25 cellular contexts compared by ENCODE assay signal in the genomic region with DNA sequence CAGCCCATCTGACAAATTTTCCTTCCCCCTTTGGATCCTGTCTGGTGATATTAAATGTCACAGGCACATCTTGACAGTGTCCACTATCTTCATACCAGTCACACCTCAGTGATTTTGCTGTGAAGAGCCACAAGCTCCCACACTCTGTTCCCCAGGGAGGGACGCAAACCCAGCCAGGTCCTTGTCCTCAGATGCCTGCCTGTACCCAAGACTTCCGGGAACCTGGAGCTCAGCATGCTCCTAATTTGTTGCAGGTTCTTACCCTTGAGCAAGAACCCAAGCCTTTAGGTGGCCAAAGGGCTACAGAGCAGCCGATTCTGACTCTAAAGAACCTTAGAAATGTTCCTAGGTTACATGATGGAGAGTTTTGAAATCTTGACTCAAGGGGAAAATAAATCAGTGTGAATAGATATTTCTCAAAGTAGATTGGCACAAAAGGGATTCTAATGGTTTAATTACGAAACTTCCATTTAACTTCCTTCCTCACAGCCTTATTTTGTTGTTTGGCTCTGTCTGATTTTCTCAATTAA.
"Had no signal": no experiment of that assay in that cellular context is flagged by ENCODE, and none has a peak within 500 bp of the region (broad histone marks: within the 10 kb centered on the region; RNA-seq: fewer than 3 reads in every experiment).

No MANE protein-coding gene starts in this region.

- H3K27me3 Mint-ChIP-seq: activated B cell treated with CpG ODN at 0.5 μM for 24 hours; activated CD4-positive, alpha-beta T cell treated with anti-CD3 and anti-CD28 coated beads for 36 hours; activated naive CD8-positive, alpha-beta T cell treated with anti-CD3 and anti-CD28 coated beads for 36 hours; naive thymus-derived CD8-positive, alpha-beta T cell had no signal

- H3K27me3 ChIP-seq: cardiac muscle cell, pancreas, upper lobe of left lung had no signal

- ATAC-seq: activated CD4-positive, alpha-beta T cell treated with anti-CD3 and anti-CD28 coated beads for 36 hours; activated T-cell treated with anti-CD3 and anti-CD28 coated beads, Interleukin-2, amount 50 U/mL, for 4 hours; left colon; naive thymus-derived CD8-positive, alpha-beta T cell; pancreas; right cardiac atrium; stimulated activated effector memory CD8-positive, alpha-beta T cell treated with anti-CD3 and anti-CD28 coated beads, Interleukin-12 subunit alpha, Interleukin-12 subunit beta, amount 100 ng/mL, for 72 hours had no signal

- H3K9me3 ChIP-seq: neutrophil, pancreas, psoas muscle, thoracic aorta, upper lobe of left lung had no signal

- H3K36me3 ChIP-seq: cardiac muscle cell, neutrophil, pancreas, thoracic aorta had no signal

- H3K9me3 Mint-ChIP-seq: activated B cell treated with CpG ODN at 0.5 μM for 24 hours; activated naive CD8-positive, alpha-beta T cell treated with anti-CD3 and anti-CD28 coated beads for 36 hours; activated T-cell treated with anti-CD3 and anti-CD28 coated beads, Interleukin-2, amount 50 U/mL, for 4 hours; dendritic cell treated with granulocyte-macrophage colony-stimulating factor and Interleukin-4, amounts not matched to agents 40 ng/mL and 50 ng/mL, for 4 days; naive thymus-derived CD8-positive, alpha-beta T cell; stimulated activated effector memory CD8-positive, alpha-beta T cell treated with anti-CD3 and anti-CD28 coated beads, Interleukin-12 subunit alpha, Interleukin-12 subunit beta, amount 100 ng/mL, for 72 hours; T-helper 1 cell treated with Interleukin-12 subunit alpha and Interleukin-12 subunit beta and Interleukin-4 antibody, amounts not matched to agents 30 μg/mL and 1 μg/mL, for 36 hours had no signal

- H3K27ac ChIP-seq: cardiac muscle cell, neutrophil, pancreas, psoas muscle, thoracic aorta, upper lobe of left lung had no signal

- H3K4me3 Mint-ChIP-seq: activated B cell treated with CpG ODN at 0.5 μM for 24 hours; activated CD4-positive, alpha-beta T cell treated with anti-CD3 and anti-CD28 coated beads for 36 hours; activated naive CD8-positive, alpha-beta T cell treated with anti-CD3 and anti-CD28 coated beads for 36 hours; activated T-cell treated with anti-CD3 and anti-CD28 coated beads, Interleukin-2, amount 50 U/mL, for 4 hours; dendritic cell treated with granulocyte-macrophage colony-stimulating factor and Interleukin-4, amounts not matched to agents 40 ng/mL and 50 ng/mL, for 4 days; naive thymus-derived CD8-positive, alpha-beta T cell; stimulated activated effector memory CD8-positive, alpha-beta T cell treated with anti-CD3 and anti-CD28 coated beads, Interleukin-12 subunit alpha, Interleukin-12 subunit beta, amount 100 ng/mL, for 72 hours; T-helper 1 cell treated with Interleukin-12 subunit alpha and Interleukin-12 subunit beta and Interleukin-4 antibody, amounts not matched to agents 30 μg/mL and 1 μg/mL, for 36 hours had no signal

- H3K36me3 Mint-ChIP-seq: activated naive CD8-positive, alpha-beta T cell treated with anti-CD3 and anti-CD28 coated beads for 36 hours; naive thymus-derived CD8-positive, alpha-beta T cell; stimulated activated effector memory CD8-positive, alpha-beta T cell treated with anti-CD3 and anti-CD28 coated beads, Interleukin-12 subunit alpha, Interleukin-12 subunit beta, amount 100 ng/mL, for 72 hours had no signal

- H3K4me3 ChIP-seq: cardiac muscle cell, lung, pancreas, psoas muscle, thoracic aorta, upper lobe of left lung had no signal

- H3K4me1 ChIP-seq: pancreas, psoas muscle, upper lobe of left lung had no signal

- H3K27ac Mint-ChIP-seq: activated CD4-positive, alpha-beta T cell treated with anti-CD3 and anti-CD28 coated beads for 36 hours; activated naive CD8-positive, alpha-beta T cell treated with anti-CD3 and anti-CD28 coated beads for 36 hours; dendritic cell treated with granulocyte-macrophage colony-stimulating factor and Interleukin-4, amounts not matched to agents 40 ng/mL and 50 ng/mL, for 4 days; naive thymus-derived CD8-positive, alpha-beta T cell; stimulated activated effector memory CD8-positive, alpha-beta T cell treated with anti-CD3 and anti-CD28 coated beads, Interleukin-12 subunit alpha, Interleukin-12 subunit beta, amount 100 ng/mL, for 72 hours; T-helper 1 cell treated with Interleukin-12 subunit alpha and Interleukin-12 subunit beta and Interleukin-4 antibody, amounts not matched to agents 30 μg/mL and 1 μg/mL, for 36 hours had no signal

- DNase-seq: activated B cell treated with CpG ODN at 0.5 μM for 24 hours; activated CD4-positive, alpha-beta T cell treated with anti-CD3 and anti-CD28 coated beads for 36 hours; activated CD4-positive, alpha-beta T cell treated with anti-CD3 and anti-CD28 coated beads, Interleukin-2, amount 50 U/mL, for 48 hours; activated CD8-positive, alpha-beta memory T cell treated with anti-CD3 and anti-CD28 coated beads, Interleukin-2, amount 50 U/mL, for 48 hours; activated naive CD4-positive, alpha-beta T cell treated with Interleukin-2 at 50 U/mL for 16 hours; activated naive CD8-positive, alpha-beta T cell treated with anti-CD3 and anti-CD28 coated beads for 36 hours; activated T-cell treated with anti-CD3 and anti-CD28 coated beads, Interleukin-2, amount 50 U/mL, for 4 hours; amygdala; effector CD4-positive, alpha-beta T cell; foreskin fibroblast; left colon; naive thymus-derived CD8-positive, alpha-beta T cell; pancreas; right cardiac atrium; stimulated activated CD4-positive, alpha-beta T cell treated with anti-CD3 and anti-CD28 coated beads, Interleukin-1b, Interleukin-23, amount 100 ng/mL, for 48 hours; T1000; upper lobe of left lung had no signal

- H3K4me1 Mint-ChIP-seq: activated B cell treated with CpG ODN at 0.5 μM for 24 hours; activated CD4-positive, alpha-beta T cell treated with anti-CD3 and anti-CD28 coated beads for 36 hours; activated naive CD8-positive, alpha-beta T cell treated with anti-CD3 and anti-CD28 coated beads for 36 hours; naive thymus-derived CD8-positive, alpha-beta T cell; stimulated activated effector memory CD8-positive, alpha-beta T cell treated with anti-CD3 and anti-CD28 coated beads, Interleukin-12 subunit alpha, Interleukin-12 subunit beta, amount 100 ng/mL, for 72 hours had no signal
